Comparison of ENCODE assay signal across 11 cellular contexts in the genomic region with DNA sequence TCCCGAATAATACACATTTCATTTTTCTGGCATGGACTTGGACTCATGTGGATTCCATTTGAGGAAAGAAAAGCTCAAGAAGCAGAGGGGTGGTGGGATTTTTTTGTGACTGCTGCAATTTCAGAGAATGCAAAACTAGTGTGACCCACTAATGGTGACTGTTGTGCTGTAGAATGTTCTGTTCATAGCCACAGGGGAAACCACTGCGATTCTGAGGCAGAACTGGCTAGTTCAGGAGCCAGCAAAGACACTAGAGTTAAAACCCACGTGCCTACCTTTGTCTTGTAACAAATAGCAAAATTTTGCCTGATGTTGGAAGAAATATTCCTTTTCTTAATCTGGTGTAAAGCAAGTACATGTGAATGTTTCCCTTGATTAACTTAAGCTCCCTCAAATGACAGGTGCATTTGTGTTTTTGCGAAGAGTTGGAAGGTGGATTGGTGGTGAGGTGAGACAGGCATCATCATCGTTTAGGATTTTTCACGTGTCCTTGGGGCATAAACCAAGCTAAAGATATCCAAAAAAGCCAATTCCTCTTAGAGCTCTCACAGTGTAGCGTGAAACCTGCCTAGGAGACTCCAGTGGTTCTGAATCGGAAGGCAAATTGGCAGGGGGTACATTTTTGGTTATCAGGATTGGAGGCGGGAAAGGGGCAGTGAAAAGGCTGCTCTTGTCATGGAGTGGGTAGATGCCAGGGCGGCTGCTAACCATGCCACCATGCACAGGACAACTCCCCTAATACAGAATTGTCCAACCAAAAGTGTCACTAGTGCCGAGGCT. TPM values are rescaled to one million over a fixed set of nuclear protein-coding genes. Genes with fewer than 3 reads are reported as not detected.
A peak's percentile ranks its signal among the peaks of the same experiment; 100 is the strongest.
DNase-seq lines count a peak whose midpoint lies in the region; ATAC-seq and TF ChIP-seq lines count a peak whose summit lies in the region.
"Had no signal": no experiment of that assay in that cellular context is flagged by ENCODE, and none has a peak within 500 bp of the region (broad histone marks: within the 10 kb centered on the region; RNA-seq: fewer than 3 reads in every experiment).

No MANE protein-coding gene starts in this region.

- no peaks in the 10 kb centered on the region for H3K27me3 Mint-ChIP-seq in activated CD8-positive, alpha-beta T cell treated with anti-CD3 and anti-CD28 coated beads, Interleukin-2, amount 10 ng/mL, durations not matched to agents 7 days and 5 days (ENCODE audit: low read depth)
- H3K27me3 Mint-ChIP-seq in memory B cell = no peaks in the 10 kb centered on the region

- DNase-seq in activated CD8-positive, alpha-beta T cell treated with anti-CD3 and anti-CD28 coated beads, Interleukin-2, amount 10 ng/mL, durations not matched to agents 7 days and 5 days = peak; percentile 49
- DNase-seq in memory B cell (ENCODE audit: low spot score in 2 of 2) (no peak), NCI-H187 (lab: John Stamatoyannopoulos, UW) (no peak), 8988T (no peak)
- DNase-seq: kidney glomerular epithelial cell, Right ventricle myocardium superior had no signal

- peaks cover 95% of the 10 kb centered on the region for H3K4me1 ChIP-seq in BLaER1
- H3K4me1 ChIP-seq: breast epithelium had no signal

- peak overlapping the region; percentile 69; the same call in 1 of the 2 replicates for H3K9ac ChIP-seq in BLaER1

- H3K27me3 ChIP-seq in BLaER1 = no peaks in the 10 kb centered on the region

- H3K27ac Mint-ChIP-seq in activated CD8-positive, alpha-beta T cell treated with anti-CD3 and anti-CD28 coated beads, Interleukin-2, amount 10 ng/mL, durations not matched to agents 7 days and 5 days = peak overlapping the region; percentile 95
- H3K27ac Mint-ChIP-seq in memory B cell = peak overlapping the region; percentile 96

- H3K36me3 Mint-ChIP-seq in activated CD8-positive, alpha-beta T cell treated with anti-CD3 and anti-CD28 coated beads, Interleukin-2, amount 10 ng/mL, durations not matched to agents 7 days and 5 days (ENCODE audit: low read depth) = peaks cover 4% of the 10 kb centered on the region
- H3K36me3 Mint-ChIP-seq in memory B cell = no peaks in the 10 kb centered on the region

- peaks cover 92% of the 10 kb centered on the region for H3K4me1 Mint-ChIP-seq in activated CD8-positive, alpha-beta T cell treated with anti-CD3 and anti-CD28 coated beads, Interleukin-2, amount 10 ng/mL, durations not matched to agents 7 days and 5 days (ENCODE audit: low read depth)
- H3K4me1 Mint-ChIP-seq in memory B cell = peaks cover 37% of the 10 kb centered on the region

- H3K27ac ChIP-seq in BLaER1 = peak overlapping the region; percentile 94
- H3K27ac ChIP-seq: breast epithelium had no signal

- no peaks in the 10 kb centered on the region for H3K9me3 Mint-ChIP-seq in activated CD8-positive, alpha-beta T cell treated with anti-CD3 and anti-CD28 coated beads, Interleukin-2, amount 10 ng/mL, durations not matched to agents 7 days and 5 days (ENCODE audit: insufficient read depth)
- no peaks in the 10 kb centered on the region for H3K9me3 Mint-ChIP-seq in memory B cell

- no peaks in the 10 kb centered on the region for H3K9me3 ChIP-seq in BLaER1
- H3K9me3 ChIP-seq: breast epithelium had no signal

- peak overlapping the region; percentile 88 for H3K4me2 ChIP-seq in BLaER1

- CTCF ChIA-PET in activated CD8-positive, alpha-beta T cell treated with anti-CD3 and anti-CD28 coated beads, Interleukin-2, amount 10 ng/mL, durations not matched to agents 7 days and 5 days (lab: Charles Lee) = interaction anchor here (0.6 to 3.2 kb wide), 16 partner anchors 8 to 136 kb away, joined by 3 to 16 read pairs (median 5); a partner anchor contains a TSS

- H3K36me3 ChIP-seq in BLaER1 = no peaks in the 10 kb centered on the region
- H3K36me3 ChIP-seq: breast epithelium had no signal

- peak; percentile 49 for ATAC-seq in activated CD8-positive, alpha-beta T cell treated with anti-CD3 and anti-CD28 coated beads, Interleukin-2, amount 10 ng/mL, durations not matched to agents 7 days and 5 days
- ATAC-seq in memory B cell (ENCODE audit: low read depth) (peak; percentile 15), GM18868 (IDR thresholded peaks at IDR 0.05; ENCODE audit: unreplicated experiment) (no peak), HG03432 (IDR thresholded peaks at IDR 0.05; ENCODE audit: unreplicated experiment) (no peak)

- H3K4me3 Mint-ChIP-seq in activated CD8-positive, alpha-beta T cell treated with anti-CD3 and anti-CD28 coated beads, Interleukin-2, amount 10 ng/mL, durations not matched to agents 7 days and 5 days = peak overlapping the region; percentile 63
- H3K4me3 Mint-ChIP-seq in memory B cell = no peak overlapping the region

- no peaks in the 10 kb centered on the region for H4K20me1 ChIP-seq in BLaER1

- peak; percentile 36 for TF ChIP-seq POLR2A in GM18526 (IDR thresholded peaks at IDR 0.05; ENCODE audit: extremely low read depth, insufficient read length)

- POLR2A ChIA-PET in activated CD8-positive, alpha-beta T cell treated with anti-CD3 and anti-CD28 coated beads, Interleukin-2, amount 10 ng/mL, durations not matched to agents 7 days and 5 days (lab: Charles Lee) = interaction anchor here (0.6 to 13.9 kb wide), 18 partner anchors 8 to 405 kb away, joined by 3 to 779 read pairs (median 3); a partner anchor contains a TSS

- no peak overlapping the region for H3K4me3 ChIP-seq in BLaER1
- H3K4me3 ChIP-seq: breast epithelium had no signal

RNA-seq across cellular contexts. Expression of a gene that starts 38.1 kb away (rescaled TPM):
- not detected for total RNA-seq in activated CD8-positive, alpha-beta T cell treated with anti-CD3 and anti-CD28 coated beads, Interleukin-2, amount 10 ng/mL, durations not matched to agents 7 days and 5 days
- total RNA-seq: breast epithelium had no signal

Comparison
In these comparisons a context has a peak if more than half of its experiments do, and no peak if none do; other contexts are left out.
1. ATAC-seq: peak in activated CD8-positive, alpha-beta T cell treated with anti-CD3 and anti-CD28 coated beads, Interleukin-2, amount 10 ng/mL, durations not matched to agents 7 days and 5 days (single experiment) and memory B cell (single experiment); none in GM18868 (single experiment) and HG03432 (single experiment).